Comparison of ENCODE assay signal across 22 cellular contexts in the genomic region with DNA sequence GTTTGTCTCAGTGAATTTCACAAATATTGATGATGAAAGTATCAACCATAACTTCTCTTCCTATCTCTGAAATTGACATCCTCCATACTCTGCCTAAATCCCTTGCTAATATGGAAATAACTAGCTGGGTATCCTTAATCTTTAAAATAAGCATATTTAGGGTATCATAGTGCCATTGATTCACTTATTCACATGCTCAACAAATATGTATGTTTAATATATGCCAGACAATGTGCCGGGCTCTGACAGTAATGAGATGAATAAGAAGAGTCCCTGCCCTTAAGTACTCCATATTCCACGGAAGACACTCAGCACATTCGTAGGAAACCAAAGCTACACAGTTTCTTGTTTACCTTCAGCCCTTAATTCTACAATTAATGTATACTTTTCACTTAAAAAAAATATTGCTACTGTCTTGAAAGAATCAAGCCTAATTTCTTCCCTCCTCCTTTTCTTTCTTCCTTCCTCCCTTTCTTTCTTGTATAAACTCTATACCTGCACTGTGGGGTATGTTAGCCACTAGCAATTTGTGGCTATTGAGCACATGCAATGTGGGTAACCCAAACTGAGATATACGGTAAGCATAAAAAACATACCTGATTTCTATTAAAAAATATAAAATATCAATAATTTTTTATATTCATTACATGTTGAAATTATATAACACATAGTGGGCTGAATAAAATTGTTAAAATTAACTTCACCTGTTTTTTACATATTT.
"Had no signal": no experiment of that assay in that cellular context is flagged by ENCODE, and none has a peak within 500 bp of the region (broad histone marks: within the 10 kb centered on the region; RNA-seq: fewer than 3 reads in every experiment).

No MANE protein-coding gene starts in this region.

- H3K36me3 ChIP-seq: ascending aorta, esophagus muscularis mucosa, prostate gland, stomach, thyroid gland had no signal

- H3K4me3 Mint-ChIP-seq: activated naive CD4-positive, alpha-beta T cell treated with anti-CD3 and anti-CD28 coated beads, Interleukin-2, amount 10 ng/mL, durations not matched to agents 7 days and 5 days; activated naive CD8-positive, alpha-beta T cell treated with anti-CD3 and anti-CD28 coated beads, Interleukin-2, amount 10 ng/mL, durations not matched to agents 7 days and 5 days; activated T-helper 1 cell treated with anti-CD3 and anti-CD28 coated beads, Interleukin-12 subunit alpha, Interleukin-12 subunit beta, Interleukin-2, Interleukin-4 antibody, amounts not matched to agents 30 ng/mL and 10 ng/mL and 1 ng/mL, durations not matched to agents 14 hours and 24 hours and 36 hours; brain; effector memory CD8-positive, alpha-beta T cell; nephron; stimulated activated naive B cell treated with anti-CD40 and anti-IgM and Interleukin-4, amounts not matched to agents 10 μg/mL and 1 μg/mL and 100 μg/mL, for 72 hours had no signal

- H3K4me1 Mint-ChIP-seq: activated naive CD4-positive, alpha-beta T cell treated with anti-CD3 and anti-CD28 coated beads, Interleukin-2, amount 10 ng/mL, durations not matched to agents 7 days and 5 days; activated naive CD8-positive, alpha-beta T cell treated with anti-CD3 and anti-CD28 coated beads, Interleukin-2, amount 10 ng/mL, durations not matched to agents 7 days and 5 days; nephron; stimulated activated naive B cell treated with anti-CD40 and anti-IgM and Interleukin-4, amounts not matched to agents 10 μg/mL and 1 μg/mL and 100 μg/mL, for 72 hours had no signal

- H3K27ac ChIP-seq: ascending aorta, esophagus muscularis mucosa, prostate gland, stomach, thyroid gland, VCaP had no signal

- DNase-seq: activated CD4-positive, alpha-beta T cell treated with anti-CD3 and anti-CD28 coated beads for 4 hours; activated CD4-positive, alpha-beta T cell treated with anti-CD3 and anti-CD28 coated beads, Interleukin-2, amount 50 U/mL, for 4 hours; activated CD8-positive, alpha-beta memory T cell treated with anti-CD3 and anti-CD28 coated beads for 24 hours; activated effector memory CD4-positive, alpha-beta T cell treated with anti-CD3 and anti-CD28 coated beads, Interleukin-2, amount 50 U/mL, for 16 hours; activated naive CD4-positive, alpha-beta T cell treated with anti-CD3 and anti-CD28 coated beads, Interleukin-2, amount 10 ng/mL, durations not matched to agents 7 days and 5 days; activated naive CD8-positive, alpha-beta T cell treated with anti-CD3 and anti-CD28 coated beads, Interleukin-2, amount 10 ng/mL, durations not matched to agents 7 days and 5 days; cortex of kidney; effector memory CD8-positive, alpha-beta T cell; glutamatergic neuron; retina; stimulated activated CD4-positive, alpha-beta T cell treated with anti-CD3 and anti-CD28 coated beads, Interleukin-2, amount 100 ng/mL, for 24 hours; stimulated activated naive B cell treated with anti-CD40 and anti-IgM and Interleukin-4, amounts not matched to agents 10 μg/mL and 1 μg/mL and 100 μg/mL, for 72 hours; stomach; thyroid gland had no signal

- H3K4me1 ChIP-seq: ascending aorta, esophagus muscularis mucosa, prostate gland, stomach had no signal

- H3K36me3 Mint-ChIP-seq: activated naive CD4-positive, alpha-beta T cell treated with anti-CD3 and anti-CD28 coated beads, Interleukin-2, amount 10 ng/mL, durations not matched to agents 7 days and 5 days; activated naive CD8-positive, alpha-beta T cell treated with anti-CD3 and anti-CD28 coated beads, Interleukin-2, amount 10 ng/mL, durations not matched to agents 7 days and 5 days; brain; stimulated activated naive B cell treated with anti-CD40 and anti-IgM and Interleukin-4, amounts not matched to agents 10 μg/mL and 1 μg/mL and 100 μg/mL, for 72 hours had no signal

- H3K27ac Mint-ChIP-seq: activated naive CD4-positive, alpha-beta T cell treated with anti-CD3 and anti-CD28 coated beads, Interleukin-2, amount 10 ng/mL, durations not matched to agents 7 days and 5 days; activated naive CD8-positive, alpha-beta T cell treated with anti-CD3 and anti-CD28 coated beads, Interleukin-2, amount 10 ng/mL, durations not matched to agents 7 days and 5 days; activated T-helper 1 cell treated with anti-CD3 and anti-CD28 coated beads, Interleukin-12 subunit alpha, Interleukin-12 subunit beta, Interleukin-2, Interleukin-4 antibody, amounts not matched to agents 30 ng/mL and 10 ng/mL and 1 ng/mL, durations not matched to agents 14 hours and 24 hours and 36 hours; brain; nephron; stimulated activated naive B cell treated with anti-CD40 and anti-IgM and Interleukin-4, amounts not matched to agents 10 μg/mL and 1 μg/mL and 100 μg/mL, for 72 hours had no signal

- H3K27me3 ChIP-seq: ascending aorta, esophagus muscularis mucosa, stomach, thyroid gland had no signal

- ATAC-seq: effector memory CD8-positive, alpha-beta T cell; sciatic nerve; stimulated activated naive B cell treated with anti-CD40 and anti-IgM and Interleukin-4, amounts not matched to agents 10 μg/mL and 1 μg/mL and 100 μg/mL, for 72 hours had no signal

- H3K27me3 Mint-ChIP-seq: activated naive CD4-positive, alpha-beta T cell treated with anti-CD3 and anti-CD28 coated beads, Interleukin-2, amount 10 ng/mL, durations not matched to agents 7 days and 5 days; activated naive CD8-positive, alpha-beta T cell treated with anti-CD3 and anti-CD28 coated beads, Interleukin-2, amount 10 ng/mL, durations not matched to agents 7 days and 5 days; brain had no signal

- H3K4me3 ChIP-seq: ascending aorta, esophagus muscularis mucosa, prostate gland, stomach, thyroid gland had no signal

- H3K9me3 Mint-ChIP-seq: activated naive CD4-positive, alpha-beta T cell treated with anti-CD3 and anti-CD28 coated beads, Interleukin-2, amount 10 ng/mL, durations not matched to agents 7 days and 5 days; effector memory CD8-positive, alpha-beta T cell; nephron; stimulated activated naive B cell treated with anti-CD40 and anti-IgM and Interleukin-4, amounts not matched to agents 10 μg/mL and 1 μg/mL and 100 μg/mL, for 72 hours had no signal

- H3K9me3 ChIP-seq: ascending aorta, esophagus muscularis mucosa, prostate gland, stomach, thyroid gland had no signal
